16 cellular contexts compared by ENCODE assay signal in the genomic region with DNA sequence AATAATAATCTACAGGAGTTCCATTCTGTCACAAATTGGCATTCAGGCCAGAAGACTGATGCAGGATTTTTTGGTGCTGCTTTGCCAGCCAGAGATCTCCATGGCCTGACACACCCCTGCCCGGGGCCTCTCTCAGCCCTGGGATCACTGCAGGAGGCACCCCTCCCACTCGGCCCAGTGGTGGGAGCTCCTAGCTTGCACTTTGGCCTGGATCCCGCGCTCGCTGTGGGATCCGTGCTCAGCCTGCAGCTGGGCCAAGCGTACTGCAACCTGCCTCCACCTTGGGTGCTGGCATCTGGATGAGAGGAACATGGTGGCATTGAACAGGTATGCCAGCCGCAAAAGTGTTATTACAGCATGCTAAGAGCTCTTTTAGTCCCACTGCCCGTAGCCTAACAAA.
DNase-seq lines count a peak whose midpoint lies in the region; ATAC-seq, FAIRE-seq and TF ChIP-seq lines count a peak whose summit lies in the region.
"Had no signal": no experiment of that assay in that cellular context is flagged by ENCODE, and none has a peak within 500 bp of the region (broad histone marks: within the 10 kb centered on the region; RNA-seq: fewer than 3 reads in every experiment).

No MANE protein-coding gene starts in this region.

- DNase-seq in A673 (ENCODE audit: low spot score) (no peak), H9 (peak; percentile 41), mesenchymal stem cell (no peak), sciatic nerve (ENCODE audit: low spot score) (no peak), GM12891 (ENCODE audit: insufficient read length, low spot score) (no peak)
- no peak for DNase-seq in activated CD8-positive, alpha-beta memory T cell treated with anti-CD3 and anti-CD28 coated beads, Interleukin-2, amount 10 ng/mL, durations not matched to agents 7 days and 5 days
- DNase-seq: 8988T; ACHN; CD4-positive, alpha-beta T cell; DMS79; GOT3 had no signal

- BruUV-seq in A673 (replicated peaks; lab: Mats Ljungman, UMichigan): no TSS peak

- H4K5ac ChIP-seq in H9 (ENCODE audit: insufficient read length, low read depth, low read length): no peak overlapping the region

- H4K20me1 ChIP-seq in H9 (ENCODE audit: control insufficient read depth, insufficient read depth, insufficient read length): no peaks in the 10 kb centered on the region
- H4K20me1 ChIP-seq: BLaER1 treated with 17β-estradiol and CSF1 and Interleukin-3, amounts not matched to agents 10 nM and 100 nM had no signal

- no peak overlapping the region for H3T11ph ChIP-seq in H9 (ENCODE audit: low read length)

- no peak overlapping the region for H2BK15ac ChIP-seq in H9 (ENCODE audit: low read depth, low read length)
- H2BK15ac ChIP-seq in mesenchymal stem cell (ENCODE audit: low read depth, poor library complexity, severe bottlenecking): no peak overlapping the region

- H3K27ac Mint-ChIP-seq in H9: no peak overlapping the region
- no peak overlapping the region for H3K27ac Mint-ChIP-seq in activated CD8-positive, alpha-beta memory T cell treated with anti-CD3 and anti-CD28 coated beads, Interleukin-2, amount 10 ng/mL, durations not matched to agents 7 days and 5 days
- H3K27ac Mint-ChIP-seq: CD4-positive, alpha-beta T cell had no signal

- no peak overlapping the region for H3K4ac ChIP-seq in H9 (ENCODE audit: low read depth, low read length)
- no peak overlapping the region for H3K4ac ChIP-seq in mesenchymal stem cell (ENCODE audit: low read depth in 1 of 2, low read length in 2 of 2)

- no peaks in the 10 kb centered on the region for H3K79me2 ChIP-seq in H9 (ENCODE audit: insufficient read depth, low read length)

- H2AK5ac ChIP-seq in H9 (ENCODE audit: insufficient read length, low read length): no peak overlapping the region
- peak overlapping the region; percentile 89 for H2AK5ac ChIP-seq in mesenchymal stem cell (ENCODE audit: low read length, severe bottlenecking)

- H3K4me3 Mint-ChIP-seq in H9: no peak overlapping the region
- no peak overlapping the region for H3K4me3 Mint-ChIP-seq in activated CD8-positive, alpha-beta memory T cell treated with anti-CD3 and anti-CD28 coated beads, Interleukin-2, amount 10 ng/mL, durations not matched to agents 7 days and 5 days
- H3K4me3 Mint-ChIP-seq: CD4-positive, alpha-beta T cell had no signal

- peaks cover 8 to 14% of the 10 kb centered on the region in 2 experiments for H3K9me3 Mint-ChIP-seq in H9
- H3K9me3 Mint-ChIP-seq in activated CD8-positive, alpha-beta memory T cell treated with anti-CD3 and anti-CD28 coated beads, Interleukin-2, amount 10 ng/mL, durations not matched to agents 7 days and 5 days (ENCODE audit: low read depth): no peaks in the 10 kb centered on the region
- H3K9me3 Mint-ChIP-seq: CD4-positive, alpha-beta T cell had no signal

- no peaks in the 10 kb centered on the region for H3K27me3 Mint-ChIP-seq in H9 (ENCODE audit: low read depth)
- H3K27me3 Mint-ChIP-seq in activated CD8-positive, alpha-beta memory T cell treated with anti-CD3 and anti-CD28 coated beads, Interleukin-2, amount 10 ng/mL, durations not matched to agents 7 days and 5 days: peaks cover 4% of the 10 kb centered on the region
- H3K27me3 Mint-ChIP-seq: CD4-positive, alpha-beta T cell had no signal

- H2BK5ac ChIP-seq in H9 (ENCODE audit: insufficient read length, low read length): no peak overlapping the region
- no peak overlapping the region for H2BK5ac ChIP-seq in mesenchymal stem cell (ENCODE audit: low read depth, low read length, poor library complexity, severe bottlenecking)

- no peak overlapping the region; the same call in 1 of the 2 replicates for H3K14ac ChIP-seq in H9 (ENCODE audit: insufficient read depth, low read length)
- H3K14ac ChIP-seq in mesenchymal stem cell (ENCODE audit: low read length in 2 of 2): peak overlapping the region in 1 of 2 experiments; percentile 2

- no peak for FAIRE-seq in GM12891 (lab: Jason Lieb, UNC)
- FAIRE-seq: G401.6, GM12892 had no signal

- H2BK20ac ChIP-seq in H9 (ENCODE audit: low read depth, low read length, poor library complexity, severe bottlenecking): no peak overlapping the region

- H3K27me3 ChIP-seq in A673 (replicated peaks; ENCODE audit: insufficient read depth, low read depth, low read length, poor library complexity): no peaks in the 10 kb centered on the region
- H3K27me3 ChIP-seq in H9 (ENCODE audit: insufficient read depth, low read length): no peaks in the 10 kb centered on the region
- H3K27me3 ChIP-seq in mesenchymal stem cell (ENCODE audit: control insufficient read depth in 1 of 2, insufficient read depth in 1 of 2, low read length in 2 of 2): no peaks in the 10 kb centered on the region
- H3K27me3 ChIP-seq: BLaER1 treated with 17β-estradiol and CSF1 and Interleukin-3, amounts not matched to agents 10 nM and 100 nM had no signal

- H4K8ac ChIP-seq in H9 (replicated peaks; ENCODE audit: insufficient read length, low read depth, low read length) (no peak overlapping the region), mesenchymal stem cell (ENCODE audit: low read length) (peak overlapping the region; percentile 80)

- H3K4me3 ChIP-seq in A673 (ENCODE audit: low read depth, low read length, poor library complexity, severe bottlenecking): no peak overlapping the region
- H3K4me3 ChIP-seq in mesenchymal stem cell (ENCODE audit: insufficient read depth in 1 of 2, low read depth in 1 of 2, low read length in 2 of 2): no peak overlapping the region
- H3K4me3 ChIP-seq: BLaER1 treated with 17β-estradiol and CSF1 and Interleukin-3, amounts not matched to agents 10 nM and 100 nM; HAP-1 had no signal

- H2BK12ac ChIP-seq in H9 (ENCODE audit: insufficient read length, low read depth, low read length): no peak overlapping the region
- no peak overlapping the region for H2BK12ac ChIP-seq in mesenchymal stem cell (ENCODE audit: low read length in 2 of 2)

- H3K4me1 ChIP-seq in A673 (ENCODE audit: insufficient read depth, low read length, poor library complexity, severe bottlenecking): peaks cover 34% of the 10 kb centered on the region
- H3K4me1 ChIP-seq in H9 (ENCODE audit: insufficient read depth, low read length): no peaks in the 10 kb centered on the region
- peaks cover 4% of the 10 kb centered on the region for H3K4me1 ChIP-seq in mesenchymal stem cell (ENCODE audit: control insufficient read depth, insufficient read depth, low read depth, low read length)

- POLR2A ChIA-PET in A673 (lab: Charles Lee; ENCODE audit: low non-redundant PET): no interaction called here

- peaks cover 16% of the 10 kb centered on the region for H3K36me3 ChIP-seq in A673 (ENCODE audit: insufficient read depth, low read length, poor library complexity, severe bottlenecking)
- peaks cover 0 to 6% of the 10 kb centered on the region in 2 experiments for H3K36me3 ChIP-seq in mesenchymal stem cell (ENCODE audit: control insufficient read depth in 1 of 2, insufficient read depth in 2 of 2, low read depth in 1 of 2, low read length in 2 of 2)
- H3K36me3 ChIP-seq: HAP-1 had no signal

- H3K36me3 Mint-ChIP-seq in H9 (ENCODE audit: insufficient read depth in 1 of 3, low read depth in 3 of 3): peaks cover 2 to 17% (median 15%) of the 10 kb centered on the region in 3 experiments; a peak in 5 of 7 replicates
- no peaks in the 10 kb centered on the region for H3K36me3 Mint-ChIP-seq in activated CD8-positive, alpha-beta memory T cell treated with anti-CD3 and anti-CD28 coated beads, Interleukin-2, amount 10 ng/mL, durations not matched to agents 7 days and 5 days

- CTCF ChIA-PET in A673 (lab: Charles Lee): no interaction called here
- CTCF ChIA-PET in activated CD8-positive, alpha-beta memory T cell treated with anti-CD3 and anti-CD28 coated beads, Interleukin-2, amount 10 ng/mL, durations not matched to agents 7 days and 5 days (lab: Charles Lee): no interaction called here

- H3K23ac ChIP-seq in H9 (ENCODE audit: insufficient read length, low read depth, low read length) (no peak overlapping the region), mesenchymal stem cell (ENCODE audit: low read length in 2 of 2) (no peak overlapping the region)

- H3K56ac ChIP-seq in H9 (ENCODE audit: insufficient read length, low read depth, low read length): no peak overlapping the region

- H3K9me3 ChIP-seq in A673 (ENCODE audit: low read depth, low read length, poor library complexity, severe bottlenecking): peaks cover 10% of the 10 kb centered on the region
- no peaks in the 10 kb centered on the region for H3K9me3 ChIP-seq in H9 (ENCODE audit: control insufficient read depth, low read depth, low read length)
- H3K9me3 ChIP-seq in mesenchymal stem cell (ENCODE audit: control insufficient read depth, low read length): peaks cover under 1% of the 10 kb centered on the region
- H3K9me3 ChIP-seq: HAP-1 had no signal

- no peaks in the 10 kb centered on the region for H3K79me1 ChIP-seq in H9 (ENCODE audit: insufficient read depth, low read depth, low read length, poor library complexity, severe bottlenecking)
- no peaks in the 10 kb centered on the region for H3K79me1 ChIP-seq in mesenchymal stem cell (replicated peaks; ENCODE audit: low read length, poor library complexity, severe bottlenecking)

- TF ChIP-seq POLR2A in GM12891 (IDR thresholded peaks at IDR 0.05; ENCODE audit: low read depth, low read length): no peak

- intact Hi-C loops in A673 (cut with micrococcal nuclease; ENCODE audit: unreplicated experiment) (no loop called here), sciatic nerve (cut with DNase I) (no loop called here)

- H3K27ac ChIP-seq in A673 (ENCODE audit: low read depth, low read length, poor library complexity, severe bottlenecking) (peak overlapping the region; percentile 99), H9 (ENCODE audit: insufficient read length, low read depth, low read length) (no peak overlapping the region), mesenchymal stem cell (ENCODE audit: low read length, poor library complexity, severe bottlenecking) (no peak overlapping the region)
- H3K27ac ChIP-seq: BLaER1 treated with 17β-estradiol and CSF1 and Interleukin-3, amounts not matched to agents 10 nM and 100 nM had no signal

- H3K4me2 ChIP-seq in H9 (ENCODE audit: insufficient read depth, insufficient read length, low read length) (no peak overlapping the region), mesenchymal stem cell (ENCODE audit: low read length, poor library complexity, severe bottlenecking) (no peak overlapping the region)
- H3K4me2 ChIP-seq: BLaER1 treated with 17β-estradiol and CSF1 and Interleukin-3, amounts not matched to agents 10 nM and 100 nM had no signal

- H2AFZ ChIP-seq in H9 (ENCODE audit: low read length): no peak overlapping the region
- H2AFZ ChIP-seq in mesenchymal stem cell (ENCODE audit: low read depth, low read length): no peak overlapping the region

- TF ChIP-seq CTCF in A673 (conservative IDR thresholded peaks at IDR 0.05; ENCODE audit: low read depth, low read length) (no peak), H9 (conservative IDR thresholded peaks at IDR 0.05) (no peak)

- no peak overlapping the region for H3K9ac ChIP-seq in H9 (ENCODE audit: extremely low read depth, insufficient read length, low read length)
- H3K9ac ChIP-seq in mesenchymal stem cell (ENCODE audit: low read length): no peak overlapping the region
- H3K9ac ChIP-seq: BLaER1 treated with 17β-estradiol and CSF1 and Interleukin-3, amounts not matched to agents 10 nM and 100 nM had no signal

- H2BK120ac ChIP-seq in H9 (ENCODE audit: low read depth, low read length, poor library complexity, severe bottlenecking) (no peak overlapping the region), mesenchymal stem cell (ENCODE audit: low read depth, low read length) (no peak overlapping the region)

- H3K4me1 Mint-ChIP-seq in H9: peaks cover 0 to 3% of the 10 kb centered on the region in 2 experiments; a peak in 2 of 4 replicates
- no peaks in the 10 kb centered on the region for H3K4me1 Mint-ChIP-seq in activated CD8-positive, alpha-beta memory T cell treated with anti-CD3 and anti-CD28 coated beads, Interleukin-2, amount 10 ng/mL, durations not matched to agents 7 days and 5 days

- no peak overlapping the region for H3K18ac ChIP-seq in H9 (ENCODE audit: insufficient read length, low read depth, low read length)
- H3K18ac ChIP-seq in mesenchymal stem cell (ENCODE audit: low read depth in 1 of 2, low read length in 2 of 2): no peak overlapping the region

- no CpG with 5 or more reads among the region's 9 CpGs for WGBS in H9 (ENCODE audit: extremely low coverage, insufficient read length, low lambda C conversion rate)
- 90% methylated on average over 9 of the region's 9 CpGs for WGBS in mesenchymal stem cell

- H3K23me2 ChIP-seq in H9 (ENCODE audit: insufficient read length, low read depth, low read length, poor library complexity, severe bottlenecking): no peaks in the 10 kb centered on the region

- ATAC-seq in sciatic nerve (peak; percentile 32), GM19452 (IDR thresholded peaks at IDR 0.05; ENCODE audit: unreplicated experiment) (no peak)
- ATAC-seq in activated CD8-positive, alpha-beta memory T cell treated with anti-CD3 and anti-CD28 coated beads, Interleukin-2, amount 10 ng/mL, durations not matched to agents 7 days and 5 days: no peak

- H4K91ac ChIP-seq in H9 (ENCODE audit: insufficient read length, low read depth, low read length): no peak overlapping the region
- peak overlapping the region; percentile 30 for H4K91ac ChIP-seq in mesenchymal stem cell (ENCODE audit: low read length)
